22 cellular contexts compared by ENCODE assay signal in the genomic region with DNA sequence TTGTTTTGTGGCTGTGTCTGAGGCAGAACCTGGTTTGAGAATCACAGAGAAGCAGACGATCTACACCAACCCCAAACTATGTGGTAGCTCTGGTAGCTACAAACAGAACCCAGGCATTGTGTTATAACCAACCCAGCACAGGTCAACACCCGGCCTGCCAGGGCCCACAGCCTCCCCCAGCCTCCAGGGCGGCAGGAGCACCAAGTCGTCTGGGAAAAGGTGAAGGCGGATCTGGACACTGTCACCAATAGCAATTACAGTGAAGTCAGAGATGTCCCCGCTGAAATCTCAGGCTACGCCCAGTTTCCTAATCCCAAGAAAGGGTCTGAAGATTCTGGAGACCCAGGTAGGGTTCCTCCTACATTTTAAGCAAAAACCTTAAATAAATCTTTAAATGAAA. TPM values are rescaled to one million over a fixed set of nuclear protein-coding genes. Genes with fewer than 3 reads are reported as not detected.
DNase-seq lines count a peak whose midpoint lies in the region; ATAC-seq, FAIRE-seq and TF ChIP-seq lines count a peak whose summit lies in the region.
"Had no signal": no experiment of that assay in that cellular context is flagged by ENCODE, and none has a peak within 500 bp of the region (broad histone marks: within the 10 kb centered on the region; RNA-seq: fewer than 3 reads in every experiment).

No MANE protein-coding gene starts in this region.

- 98% methylated on average over 7 of the region's 7 CpGs for WGBS in K562 (ENCODE audit: insufficient coverage, low coverage, missing lambda C conversion rate)

- FAIRE-seq in K562 (lab: Jason Lieb, UNC) = no peak
- FAIRE-seq: G401.6 had no signal

- H3K4me1 ChIP-seq in K562 (replicated peaks in 1 of 2; ENCODE audit: control insufficient read depth in 2 of 2, insufficient read depth in 2 of 2, low read length in 2 of 2) (peaks cover 14 to 16% of the 10 kb centered on the region in 2 experiments; a peak in 4 of 5 replicates), osteoblast (ENCODE audit: insufficient read depth, low read length) (peaks cover 28% of the 10 kb centered on the region), gastrocnemius medialis (peaks cover 9 to 10% of the 10 kb centered on the region in 2 donors)
- H3K4me1 ChIP-seq: Caco-2 had no signal

- ATAC-seq in K562 (no peak), HG03521 (IDR thresholded peaks at IDR 0.05; ENCODE audit: unreplicated experiment) (no peak), gastrocnemius medialis (no peak)
- ATAC-seq: GM23338, Right ventricle myocardium inferior had no signal

- H2AFZ ChIP-seq in K562 (ENCODE audit: low read depth, low read length) (no peak overlapping the region), osteoblast (ENCODE audit: low read length) (peak overlapping the region; percentile 72)
- H2AFZ ChIP-seq: GM23338 had no signal

- H3K27ac ChIP-seq in K562 (ENCODE audit: extremely low read depth, low read depth, low read length) = no peak overlapping the region; the same call in 2 of the 3 replicates
- H3K27ac ChIP-seq in osteoblast (ENCODE audit: low read depth, low read length) = no peak overlapping the region
- no peak overlapping the region for H3K27ac ChIP-seq in gastrocnemius medialis
- H3K27ac ChIP-seq: BLaER1, SJSA1 had no signal

- H3K9ac ChIP-seq in K562 (ENCODE audit: insufficient read depth in 1 of 2, low read depth in 2 of 2, low read length in 2 of 2) = peak overlapping the region in 1 of 2 experiments; percentile 29; a peak in 1 of 4 replicates
- H3K9ac ChIP-seq: BLaER1 had no signal

- H4K20me1 ChIP-seq in K562 (replicated peaks; ENCODE audit: control insufficient read depth, insufficient read depth, low read length) = no peaks in the 10 kb centered on the region
- H4K20me1 ChIP-seq in osteoblast (ENCODE audit: insufficient read depth, low read length) = no peaks in the 10 kb centered on the region

- DNase-seq in ELF-1 (ENCODE audit: low read depth, low spot score) = peak; percentile 27
- DNase-seq in NB4 (ENCODE audit: low read depth) = no peak
- DNase-seq in K562 (ENCODE audit: extremely low read depth in 1 of 4, low spot score in 3 of 4) = no peak
- peak; percentile 11 for DNase-seq in osteoblast (ENCODE audit: insufficient read length, low spot score, missing footprints)
- no peak for DNase-seq in gastrocnemius medialis
- no peak for DNase-seq in posterior cingulate gyrus
- DNase-seq: ACHN; Caco-2; CD4-positive, alpha-beta memory T cell; DMS 273 treated with DMSO at 0.1 percent for 48 hours; DMS79 treated with DMSO at 0.1 percent for 48 hours; NCI-H1092 treated with DMSO at 0.1 percent for 48 hours; NCI-H1436 treated with DMSO at 0.1 percent for 48 hours; NCI-H1930; NCI-H2227 treated with DMSO at 0.1 percent for 48 hours; NCI-H510A had no signal

- peaks cover 77% of the 10 kb centered on the region for H3K36me3 ChIP-seq in K562 (ENCODE audit: control insufficient read depth, insufficient read depth, low read length)
- peaks cover 59% of the 10 kb centered on the region for H3K36me3 ChIP-seq in osteoblast (ENCODE audit: insufficient read depth, low read length)
- H3K36me3 ChIP-seq in gastrocnemius medialis = no peaks in the 10 kb centered on the region

- in situ Hi-C loops in K562 (cut with MboI) = loop anchor here (25.0 kb wide), 1 partner anchor 687 kb away; no protein-coding TSS in a partner anchor
- in situ Hi-C loops in gastrocnemius medialis (cut with MboI; ENCODE audit: low sequenced_read_pairs in 4 of 4) = no loop called here

- H3K9me3 ChIP-seq in K562 (replicated peaks; ENCODE audit: control insufficient read depth, insufficient read depth, low read depth, low read length) (no peaks in the 10 kb centered on the region), osteoblast (ENCODE audit: low read depth, low read length) (no peaks in the 10 kb centered on the region), gastrocnemius medialis (no peaks in the 10 kb centered on the region)
- H3K9me3 ChIP-seq: BLaER1, Caco-2, SJSA1 had no signal

- peaks cover 4% of the 10 kb centered on the region for H3K9me1 ChIP-seq in K562 (ENCODE audit: control insufficient read depth, insufficient read depth, low read length)

- TF ChIP-seq CTCF in NB4 (IDR thresholded peaks at IDR 0.05; ENCODE audit: low read depth, low read length) (no peak), K562 (IDR thresholded peaks at IDR 0.05 in 2 of 3, conservative IDR thresholded peaks at IDR 0.05 in 1 of 3; ENCODE audit: insufficient read depth in 2 of 3, low read depth in 1 of 3, low read length in 3 of 3) (no peak), osteoblast (IDR thresholded peaks at IDR 0.05; ENCODE audit: extremely low read depth, low read depth, low read length) (no peak), gastrocnemius medialis (IDR thresholded peaks at IDR 0.05 in 4 of 5, conservative IDR thresholded peaks at IDR 0.05 in 1 of 5) (no peak)

- no TSS peak for BruUV-seq in K562 (replicated peaks; lab: Mats Ljungman, UMichigan)

- CTCF ChIA-PET in K562 (lab: Yijun Ruan, JAX; ENCODE audit: low intra/inter-chr PET ratio) = no interaction called here

- POLR2A ChIA-PET in K562 (lab: Yijun Ruan, JAX) = interaction anchor here (1.8 to 2.1 kb wide), 2 partner anchors 9 to 12 kb away, joined by 6 to 7 read pairs; no protein-coding TSS in a partner anchor

- no peak for TF ChIP-seq EP300 in K562 (IDR thresholded peaks at IDR 0.05; ENCODE audit: low read length)

- no peak overlapping the region for H3K4me2 ChIP-seq in K562 (ENCODE audit: insufficient read depth, low read length)
- H3K4me2 ChIP-seq in osteoblast (ENCODE audit: insufficient read depth, low read length) = no peak overlapping the region
- H3K4me2 ChIP-seq: BLaER1, GM23338 had no signal

- intact Hi-C loops in K562 (cut with micrococcal nuclease) (loop anchor here (10.0 kb wide), 1 partner anchor 1264 kb away; no protein-coding TSS in a partner anchor), gastrocnemius medialis (cut with DNase I; ENCODE audit: low total_unique reads) (no loop called here), posterior cingulate gyrus (cut with DNase I) (loop anchor here (10.0 kb wide), 1 partner anchor 1264 kb away; no protein-coding TSS in a partner anchor)

- TF ChIP-seq POLR2A in NB4 (IDR thresholded peaks at IDR 0.05; ENCODE audit: extremely low read depth, insufficient read length) (no peak), K562 (conservative IDR thresholded peaks at IDR 0.05) (no peak), gastrocnemius medialis (IDR thresholded peaks at IDR 0.05) (no peak)

- H3K4me3 ChIP-seq in NB4 (ENCODE audit: low read depth, low read length) (peak overlapping the region; percentile 6), K562 (no peak overlapping the region), osteoblast (ENCODE audit: insufficient read depth, low read length) (no peak overlapping the region), gastrocnemius medialis (no peak overlapping the region)
- H3K4me3 ChIP-seq: BLaER1, GM23338, SJSA1 had no signal

- H3K27me3 ChIP-seq in K562 (ENCODE audit: control insufficient read depth in 2 of 2, insufficient read depth in 2 of 2, low read length in 2 of 2) (no peaks in the 10 kb centered on the region), osteoblast (ENCODE audit: insufficient read depth, low read length) (no peaks in the 10 kb centered on the region), gastrocnemius medialis (no peaks in the 10 kb centered on the region)
- H3K27me3 ChIP-seq: BLaER1, SJSA1 had no signal

- H3K79me2 ChIP-seq in K562 (ENCODE audit: control insufficient read depth, insufficient read depth, low read length) (peaks cover 79% of the 10 kb centered on the region), osteoblast (ENCODE audit: insufficient read depth, low read length) (peaks cover 82% of the 10 kb centered on the region)

- TF ChIP-seq RAD21 in K562 (CRISPR knock-in tag; conservative IDR thresholded peaks at IDR 0.05 in 1 of 2, IDR thresholded peaks at IDR 0.05 in 1 of 2) = no peak

TF ChIP-seq in K562, 482 proteins besides CTCF, POLR2A, EP300 and RAD21:
- TF ChIP-seq CBX3 (IDR thresholded peaks at IDR 0.05; ENCODE audit: borderline replicate concordance in 1 of 2, low read length in 2 of 2) = no peak
- TF ChIP-seq NFE2 (IDR thresholded peaks at IDR 0.05; ENCODE audit: low read depth) = no peak
- TF ChIP-seq TAF1 (IDR thresholded peaks at IDR 0.05; ENCODE audit: control insufficient read depth, extremely low read depth, insufficient read depth, low read length, severe bottlenecking) = no peak
- no peak for TF ChIP-seq BRF1 (IDR thresholded peaks at IDR 0.05; ENCODE audit: borderline replicate concordance, extremely low read depth, insufficient read length)
- no peak for TF ChIP-seq HNRNPL (IDR thresholded peaks at IDR 0.05; ENCODE audit: low read depth, low read length)
- TF ChIP-seq ZNF3 (CRISPR knock-in tag; IDR thresholded peaks at IDR 0.05) = no peak
- TF ChIP-seq ZNF785 (CRISPR knock-in tag; IDR thresholded peaks at IDR 0.05) = no peak
- peak; percentile 33 for TF ChIP-seq KDM5B (IDR thresholded peaks at IDR 0.05; ENCODE audit: insufficient replicate concordance, low read depth, low read length)

RNA-seq across cellular contexts. Expression of gene HJURP, which starts 3.6 kb away (rescaled TPM):
- total RNA-seq in K562 (2011; cell fraction: chromatin; rRNA removed; ENCODE audit: low replicate concordance) = 96.3 and 133 TPM in 2 replicates
- 51.0 and 52.1 TPM in 2 replicates for total RNA-seq in K562 (2011; cell fraction: nucleolus; rRNA removed)
- 61.4 and 63.7 TPM in 2 replicates for total RNA-seq in K562 (2011; cell fraction: nucleoplasm; rRNA removed)
- total RNA-seq in K562 (2014; rRNA removed) (24.2 and 24.5 TPM in 2 replicates), K562 (2014; rRNA removed; fragmentation: Illumina TruSeq; extraction: Trizol) (27.8 and 32.5 TPM in 2 replicates), K562 (2015; rRNA removed; fragmentation: Illumina TruSeq; extraction: Trizol) (27.2 and 28.3 TPM in 2 replicates), K562 (2021) (43.6 and 46.4 TPM in 2 replicates), osteoblast (2.9 and 3.5 TPM in 2 replicates), gastrocnemius medialis (1 to 10 TPM in 1 of 4 donors, under 1 TPM in 1, not detected in 2; 0.20 to 1.1 TPM)
- polyA plus RNA-seq in K562 (2011; rRNA removed) (102 and 106 TPM in 2 replicates), K562 (2014; fragmentation: Illumina TruSeq; extraction: Trizol) (40.1 and 43.5 TPM in 2 replicates), K562 (2014; fragmentation: Nextera tagmentation; extraction: Ambion mirVana) (10 to 100 TPM; 13.8 to 19.1 TPM), K562 (2014; rRNA removed) (42.1 and 43.1 TPM in 2 replicates)
- polyA plus RNA-seq in K562 (2011; cell fraction: cytosol; rRNA removed) = 51.5 and 65.3 TPM in 2 replicates
- polyA plus RNA-seq in K562 (2011; cell fraction: nucleus; rRNA removed) = 192 and 256 TPM in 2 replicates
- 29.1 and 33.7 TPM in 2 replicates for polyA plus RNA-seq in K562 (2012)
- polyA minus RNA-seq in K562 (2011; rRNA and poly(A)+ RNA removed) = 79.6 and 109 TPM in 2 replicates
- polyA minus RNA-seq in K562 (2011; cell fraction: cytosol; rRNA and poly(A)+ RNA removed) = 42.3 and 61.7 TPM in 2 replicates
- polyA minus RNA-seq in K562 (2011; cell fraction: nucleus; rRNA and poly(A)+ RNA removed) = 27.7 and 49.7 TPM in 2 replicates
- polyA plus RNA-seq: CD4-positive, alpha-beta memory T cell had no signal

Comparison
In these comparisons a context has a peak if more than half of its experiments do, and no peak if none do; other contexts are left out.
1. DNase-seq: peak in ELF-1 (single experiment) and osteoblast (single experiment); none in NB4 (single experiment), K562 (0 of 4), gastrocnemius medialis (0 of 2) and posterior cingulate gyrus (0 of 10).